Comparison of ENCODE assay signal across 3 cellular contexts in genomic region chrX:153104959-153105358, GRCh38. TPM values are rescaled to one million over a fixed set of nuclear protein-coding genes. Genes with fewer than 3 reads are reported as not detected.
"Had no signal": no experiment of that assay in that cellular context is flagged by ENCODE, and none has a peak within 500 bp of the region (broad histone marks: within the 10 kb centered on the region; RNA-seq: fewer than 3 reads in every experiment).

No MANE protein-coding gene starts in this region.

RNA-seq across cellular contexts. Expression of gene PNMA3, which starts 48.7 kb away (rescaled TPM):
- total RNA-seq: GM23248, HepG2, HFFc6 had no signal
- polyA plus RNA-seq: GM23248, HepG2 had no signal
